8 cellular contexts compared by ENCODE assay signal in the genomic region with DNA sequence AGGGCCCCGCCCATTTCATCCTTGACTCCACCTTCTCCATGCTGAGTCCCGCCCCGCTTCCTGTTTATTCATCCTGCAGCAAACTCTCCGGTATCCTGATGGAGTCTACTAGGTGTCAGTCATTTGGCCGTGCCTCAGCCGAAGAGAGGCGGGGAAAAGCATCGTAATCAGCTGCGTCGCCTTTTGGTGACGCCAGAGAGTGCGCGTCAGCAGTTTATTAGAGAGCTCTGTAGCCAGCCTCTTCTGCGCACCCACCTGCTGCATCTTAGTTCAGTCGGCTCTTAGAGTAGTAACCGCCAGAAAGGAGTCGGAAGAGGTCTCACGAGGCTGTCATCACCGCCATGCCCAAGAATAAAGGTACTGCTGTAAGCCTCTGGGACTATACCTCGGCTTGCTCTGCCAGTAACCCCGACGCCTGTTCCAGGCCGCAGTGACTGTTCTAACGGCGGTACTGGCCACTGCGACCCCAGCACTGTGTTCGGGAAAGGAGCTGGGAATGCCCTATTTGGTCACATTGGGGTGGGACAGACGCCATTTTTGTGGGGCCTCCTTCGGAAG. TPM values are rescaled to one million over a fixed set of nuclear protein-coding genes. Genes with fewer than 3 reads are reported as not detected.
A peak's percentile ranks its signal among the peaks of the same experiment; 100 is the strongest.
DNase-seq lines count a peak whose midpoint lies in the region; ATAC-seq lines count a peak whose summit lies in the region.

A gene with protein sequence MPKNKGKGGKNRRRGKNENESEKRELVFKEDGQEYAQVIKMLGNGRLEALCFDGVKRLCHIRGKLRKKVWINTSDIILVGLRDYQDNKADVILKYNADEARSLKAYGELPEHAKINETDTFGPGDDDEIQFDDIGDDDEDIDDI (plus strand): TSS at position 246 of the 558 bp plus-strand sequence. CDS start 96 bp downstream, at position 342.

- POLR2A ChIA-PET in CD8-positive, alpha-beta memory T cell (lab: Charles Lee), result interaction anchor here (0.5 to 1.5 kb wide), 4 partner anchors 415 to 1008 kb away, joined by 3 to 7 read pairs (median 4); a partner anchor contains a TSS

- no peak within 1 kb of the TSS for H4K8ac ChIP-seq in neuronal stem cell (ENCODE audit: low read depth, low read length)

- H3K23ac ChIP-seq in neuronal stem cell (ENCODE audit: low read depth, low read length, poor library complexity), result no peak within 1 kb of the TSS

- DNase-seq in CD8-positive, alpha-beta memory T cell, result peak in 3 of 5 donors; percentile 74 to 94 (median 83)
- DNase-seq in T-helper 1 cell (peak in 4 of 5 donors; percentile 74 to 84 (median 80)), neuronal stem cell (ENCODE audit: low spot score) (peak; percentile 84), SHP77 (lab: John Stamatoyannopoulos, UW) (no peak), immature natural killer cell (no peak)
- DNase-seq in effector memory CD4-positive, alpha-beta T cell, result peak in 2 of 3 donors; percentile 83 to 85

- no peaks in the 10 kb centered on the region for H3K79me1 ChIP-seq in neuronal stem cell (ENCODE audit: low read depth, low read length)

- H3K18ac ChIP-seq in neuronal stem cell (ENCODE audit: low read length), result no peak within 1 kb of the TSS

- peak within 1 kb of the TSS; percentile 92 for H3K4me3 ChIP-seq in CD8-positive, alpha-beta memory T cell (ENCODE audit: low read length)
- peak within 1 kb of the TSS; percentile 42 for H3K4me3 ChIP-seq in effector memory CD4-positive, alpha-beta T cell (ENCODE audit: insufficient read depth, low read depth, low read length, poor library complexity, severe bottlenecking)
- peak within 1 kb of the TSS in 1 of 2 donors; percentile 86 for H3K4me3 ChIP-seq in neuronal stem cell (ENCODE audit: low read length in 2 of 2)

- peaks cover 0 to 25% (median 0%) of the 10 kb centered on the region in 3 donors for H3K36me3 Mint-ChIP-seq in CD8-positive, alpha-beta memory T cell
- H3K36me3 Mint-ChIP-seq in immature natural killer cell, result no peaks in the 10 kb centered on the region

- no peak within 1 kb of the TSS for H2BK5ac ChIP-seq in neuronal stem cell (ENCODE audit: low read length)

- H3K4ac ChIP-seq in neuronal stem cell (ENCODE audit: low read length), result no peak within 1 kb of the TSS

- ATAC-seq in HG02981 (IDR thresholded peaks at IDR 0.05; ENCODE audit: unreplicated experiment) (peak; percentile 91), GM21717 (IDR thresholded peaks at IDR 0.05; ENCODE audit: unreplicated experiment) (no peak)

- peak within 1 kb of the TSS in 2 of 8 donors; percentile 92 to 94 for H3K27ac Mint-ChIP-seq in CD8-positive, alpha-beta memory T cell
- H3K27ac Mint-ChIP-seq in immature natural killer cell, result peak within 1 kb of the TSS in 1 of 6 donors; percentile 97

- peak within 1 kb of the TSS; percentile 57 for H3K4me2 ChIP-seq in neuronal stem cell (ENCODE audit: insufficient read depth, low read length, poor library complexity, severe bottlenecking)

- peak within 1 kb of the TSS; percentile 93 for H3K27ac ChIP-seq in CD8-positive, alpha-beta memory T cell (ENCODE audit: low read depth, low read length)
- H3K27ac ChIP-seq in effector memory CD4-positive, alpha-beta T cell (ENCODE audit: insufficient read depth, low read length, poor library complexity, severe bottlenecking), result peak within 1 kb of the TSS; percentile 83
- peak within 1 kb of the TSS; percentile 76 for H3K27ac ChIP-seq in neuronal stem cell (replicated peaks; ENCODE audit: low read length)

- H3K4me1 ChIP-seq in CD8-positive, alpha-beta memory T cell (ENCODE audit: insufficient read depth, low read length), result peaks cover 17% of the 10 kb centered on the region
- H3K4me1 ChIP-seq in effector memory CD4-positive, alpha-beta T cell (ENCODE audit: control insufficient read depth, insufficient read depth, low read length, poor library complexity, severe bottlenecking), result no peaks in the 10 kb centered on the region
- H3K4me1 ChIP-seq in neuronal stem cell (ENCODE audit: control insufficient read depth in 2 of 2, insufficient read depth in 1 of 2, low read depth in 1 of 2, low read length in 2 of 2), result no peaks in the 10 kb centered on the region

- CTCF ChIA-PET in CD8-positive, alpha-beta memory T cell (lab: Charles Lee), result no interaction called here

- no peak within 1 kb of the TSS for H3K14ac ChIP-seq in neuronal stem cell (ENCODE audit: low read length)

- peak within 1 kb of the TSS; percentile 74 for H3K9ac ChIP-seq in neuronal stem cell (ENCODE audit: low read depth, low read length, poor library complexity)

- H2BK12ac ChIP-seq in neuronal stem cell (ENCODE audit: low read length), result no peak within 1 kb of the TSS

- H2AFZ ChIP-seq in neuronal stem cell (ENCODE audit: low read length), result no peak within 1 kb of the TSS

- H3K4me3 Mint-ChIP-seq in CD8-positive, alpha-beta memory T cell, result peak within 1 kb of the TSS in 2 of 7 donors; percentile 86 to 96
- peak within 1 kb of the TSS in 1 of 5 donors; percentile 86 for H3K4me3 Mint-ChIP-seq in immature natural killer cell

- H3K9me3 ChIP-seq in CD8-positive, alpha-beta memory T cell (ENCODE audit: low read length), result no peaks in the 10 kb centered on the region
- no peaks in the 10 kb centered on the region for H3K9me3 ChIP-seq in effector memory CD4-positive, alpha-beta T cell (ENCODE audit: control insufficient read depth, low read length)
- H3K9me3 ChIP-seq in neuronal stem cell (replicated peaks in 1 of 2; ENCODE audit: control insufficient read depth in 2 of 2, insufficient read depth in 1 of 2, low read depth in 1 of 2, low read length in 2 of 2), result no peaks in the 10 kb centered on the region

- peaks cover 0 to 50% (median 0%) of the 10 kb centered on the region in 3 donors for H3K4me1 Mint-ChIP-seq in CD8-positive, alpha-beta memory T cell
- H3K4me1 Mint-ChIP-seq in immature natural killer cell, result no peaks in the 10 kb centered on the region

- no peaks in the 10 kb centered on the region for H3K27me3 ChIP-seq in CD8-positive, alpha-beta memory T cell (ENCODE audit: insufficient read depth, low read length, poor library complexity, severe bottlenecking)
- H3K27me3 ChIP-seq in effector memory CD4-positive, alpha-beta T cell (replicated peaks; ENCODE audit: control insufficient read depth, insufficient read depth, low read length, poor library complexity, severe bottlenecking), result no peaks in the 10 kb centered on the region
- no peaks in the 10 kb centered on the region for H3K27me3 ChIP-seq in neuronal stem cell (ENCODE audit: control insufficient read depth in 3 of 3, insufficient read depth in 3 of 3, low read depth in 1 of 3, low read length in 3 of 3)

- no peaks in the 10 kb centered on the region for H3K36me3 ChIP-seq in CD8-positive, alpha-beta memory T cell (ENCODE audit: insufficient read depth, low read length)
- H3K36me3 ChIP-seq in effector memory CD4-positive, alpha-beta T cell (ENCODE audit: control insufficient read depth, insufficient read depth, low read length), result no peaks in the 10 kb centered on the region
- no peaks in the 10 kb centered on the region for H3K36me3 ChIP-seq in neuronal stem cell (replicated peaks in 1 of 2; ENCODE audit: control insufficient read depth in 2 of 2, insufficient read depth in 2 of 2, low read length in 2 of 2)

- no peak within 1 kb of the TSS for H2BK15ac ChIP-seq in neuronal stem cell (ENCODE audit: low read length)

- no peak within 1 kb of the TSS for H2AK5ac ChIP-seq in neuronal stem cell (ENCODE audit: low read depth, low read length)

- no peak within 1 kb of the TSS for H2BK120ac ChIP-seq in neuronal stem cell (ENCODE audit: low read depth, low read length)

- H3K27me3 Mint-ChIP-seq in CD8-positive, alpha-beta memory T cell, result no peaks in the 10 kb centered on the region
- H3K27me3 Mint-ChIP-seq in immature natural killer cell (ENCODE audit: low read depth in 3 of 3), result peaks cover 0 to 5% (median 0%) of the 10 kb centered on the region in 3 donors

- no peaks in the 10 kb centered on the region for H3K9me3 Mint-ChIP-seq in CD8-positive, alpha-beta memory T cell
- H3K9me3 Mint-ChIP-seq in immature natural killer cell, result no peaks in the 10 kb centered on the region

- no peak within 1 kb of the TSS for H4K91ac ChIP-seq in neuronal stem cell (ENCODE audit: low read depth, low read length, poor library complexity)

- WGBS in neuronal stem cell (ENCODE audit: extremely low coverage in 2 of 2, insufficient read length in 2 of 2, insufficient replicate concordance in 1 of 2), 2 donors, result no CpG with 5 or more reads among the region's 29 CpGs

RNA-seq across cellular contexts. Expression of the gene that starts here (rescaled TPM):
- total RNA-seq in CD8-positive, alpha-beta memory T cell, result 10 to 100 TPM; 86.5 to 89.3 TPM
- not detected for polyA plus RNA-seq in CD8-positive, alpha-beta memory T cell
- 38.5 TPM for polyA plus RNA-seq in neuronal stem cell (2013, experiment 1 of 2)
- polyA plus RNA-seq in neuronal stem cell (2013, experiment 2 of 2), result 37.0 TPM
- not detected for polyA plus RNA-seq in immature natural killer cell

Comparison
In these comparisons a context has a peak if more than half of its experiments do, and no peak if none do; other contexts are left out.
1. DNase-seq: peak in CD8-positive, alpha-beta memory T cell (3 of 5), T-helper 1 cell (4 of 5), effector memory CD4-positive, alpha-beta T cell (2 of 3) and neuronal stem cell (single experiment); none in SHP77 (0 of 2) and immature natural killer cell (0 of 3).
2. Peak in every context shown above with its lines, with median percentiles within 50 percentile points of each other: H3K27ac ChIP-seq.